In the genomic region with DNA sequence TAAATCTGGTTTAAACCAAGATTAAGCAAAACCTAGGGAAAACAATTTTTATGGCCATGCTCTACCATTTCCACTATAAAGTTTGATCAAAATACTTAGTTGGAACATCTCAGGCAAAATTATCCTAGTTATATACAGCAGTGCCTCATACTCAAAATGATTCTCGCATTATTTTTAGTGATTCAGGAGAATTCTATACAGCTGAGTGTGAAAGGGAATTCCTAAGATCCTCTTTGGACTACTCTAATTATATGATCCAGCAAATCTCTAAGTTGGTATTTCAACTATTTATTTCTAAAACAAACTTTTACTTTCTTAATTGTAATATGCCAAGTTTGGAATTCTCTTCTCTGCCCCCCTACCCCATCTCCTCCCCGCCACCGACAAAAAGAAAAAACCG, we compare ENCODE assay signal across 29 cellular contexts.
"Had no signal": no experiment of that assay in that cellular context is flagged by ENCODE, and none has a peak within 500 bp of the region (broad histone marks: within the 10 kb centered on the region; RNA-seq: fewer than 3 reads in every experiment).

No MANE protein-coding gene starts in this region.

- ATAC-seq: left colon; natural killer cell; stimulated activated naive B cell treated with anti-CD40 and anti-IgM and Interleukin-4, amounts not matched to agents 10 μg/mL and 1 μg/mL and 100 μg/mL, for 72 hours; T-helper 17 cell; upper lobe of right lung had no signal

- DNase-seq: activated CD4-positive, alpha-beta T cell treated with anti-CD3 and anti-CD28 coated beads for 48 hours; activated CD4-positive, alpha-beta T cell treated with anti-CD3 and anti-CD28 coated beads, Interleukin-2, amount 50 U/mL, for 48 hours; activated CD8-positive, alpha-beta memory T cell treated with anti-CD3 and anti-CD28 coated beads for 24 hours; activated effector memory CD4-positive, alpha-beta T cell treated with anti-CD3 and anti-CD28 coated beads, Interleukin-2, amount 50 U/mL, for 16 hours; activated naive CD4-positive, alpha-beta T cell treated with anti-CD3 and anti-CD28 coated beads for 36 hours; activated naive CD8-positive, alpha-beta T cell treated with anti-CD3 and anti-CD28 coated beads, Interleukin-2, amount 10 ng/mL, durations not matched to agents 7 days and 5 days; activated T-cell treated with anti-CD3 and anti-CD28 coated beads, Interleukin-2, amount 50 U/mL, for 1 hour; amniotic stem cell; brain microvascular endothelial cell; foreskin fibroblast; head of caudate nucleus; hypothalamus; immature natural killer cell; kidney; left colon; natural killer cell; occipital lobe; posterior cingulate gyrus; right cardiac atrium; stimulated activated CD4-positive, alpha-beta T cell treated with anti-CD3 and anti-CD28 coated beads, Interleukin-15, amount 100 ng/mL, for 24 hours; stimulated activated CD4-positive, alpha-beta T cell treated with anti-CD3 and anti-CD28 coated beads, Interleukin-2, amount 100 ng/mL, for 24 hours; stimulated activated naive B cell treated with anti-CD40 and anti-IgM and Interleukin-4, amounts not matched to agents 10 μg/mL and 1 μg/mL and 100 μg/mL, for 72 hours; stomach; T-helper 17 cell; T1000; thyroid gland; upper lobe of right lung; WERI-Rb-1 had no signal

- H3K9me3 ChIP-seq: stomach, thyroid gland, upper lobe of right lung had no signal

- H3K36me3 ChIP-seq: brain microvascular endothelial cell, neural progenitor cell, thyroid gland, upper lobe of right lung had no signal

- H3K4me2 ChIP-seq: neural progenitor cell had no signal

- H3K4me1 ChIP-seq: thyroid gland, upper lobe of right lung had no signal

- H2AFZ ChIP-seq: neural progenitor cell had no signal

- H3K27me3 ChIP-seq: brain microvascular endothelial cell, neural progenitor cell, stomach, thyroid gland, upper lobe of right lung had no signal

- H3K27ac ChIP-seq: brain microvascular endothelial cell, neural progenitor cell, stomach, thyroid gland, upper lobe of right lung, WERI-Rb-1 had no signal

- H3K9ac ChIP-seq: neural progenitor cell had no signal

- H3K4me3 ChIP-seq: neural progenitor cell, stomach, thyroid gland, upper lobe of right lung had no signal
